In the genomic region with DNA sequence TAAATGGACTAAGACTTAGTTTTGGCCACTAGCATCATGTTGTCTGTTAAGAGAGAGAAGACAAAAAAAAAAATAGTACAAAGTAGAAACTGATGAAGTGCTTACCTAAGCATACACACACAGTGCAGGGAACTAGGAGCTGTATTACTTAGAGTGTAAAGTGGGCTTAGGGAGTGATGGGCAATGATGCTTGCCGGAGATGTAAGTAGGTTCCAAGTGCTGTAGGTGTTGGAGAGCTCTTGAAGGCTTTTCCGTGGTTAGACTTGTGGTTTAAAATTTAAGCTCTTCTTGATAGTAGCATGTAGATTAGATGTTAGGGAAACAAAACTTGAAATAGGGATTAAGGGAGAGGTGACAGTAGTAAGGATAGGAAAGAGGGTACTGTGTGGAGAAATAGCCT, we compare ENCODE assay signal across 8 cellular contexts. TPM values are rescaled to one million over a fixed set of nuclear protein-coding genes. Genes with fewer than 3 reads are reported as not detected.
DNase-seq lines count a peak whose midpoint lies in the region; ATAC-seq, FAIRE-seq and TF ChIP-seq lines count a peak whose summit lies in the region.

No MANE protein-coding gene starts in this region.

- H3K4me3 ChIP-seq in bronchial epithelial cell (ENCODE audit: low read depth, low read length) = peak overlapping the region; percentile 57
- peak overlapping the region; percentile 2 for H3K4me3 ChIP-seq in mucosa of stomach (ENCODE audit: low read length)

- no peaks in the 10 kb centered on the region for H3K9me3 ChIP-seq in mucosa of stomach (ENCODE audit: control insufficient read depth, low read length)

- H3K36me3 ChIP-seq in bronchial epithelial cell (ENCODE audit: control insufficient read depth, insufficient read depth, low read length) (no peaks in the 10 kb centered on the region), mucosa of stomach (ENCODE audit: control insufficient read depth, insufficient read depth, low read length) (no peaks in the 10 kb centered on the region)

- no peak for TF ChIP-seq CTCF in bronchial epithelial cell (IDR thresholded peaks at IDR 0.05; ENCODE audit: insufficient read depth, low read length, severe bottlenecking)

- no peak for ATAC-seq in GM21717 (IDR thresholded peaks at IDR 0.05; ENCODE audit: unreplicated experiment)

- FAIRE-seq in bronchial epithelial cell (lab: Jason Lieb, UNC) = no peak

- DNase-seq in NCI-H1417 (lab: John Stamatoyannopoulos, UW) = peak; percentile 18 to 91 (median 68)
- no peak for DNase-seq in NCI-H1417 treated with DMSO at 0.1 percent for 48 hours (lab: John Stamatoyannopoulos, UW)
- peak; percentile 16 for DNase-seq in NCI-H2227 treated with DMSO at 0.1 percent for 48 hours (lab: John Stamatoyannopoulos, UW)
- peak; percentile 21 for DNase-seq in bronchial epithelial cell (ENCODE audit: low read depth)
- DNase-seq in putamen (ENCODE audit: low spot score) = no peak
- no peak for DNase-seq in activated CD8-positive, alpha-beta memory T cell treated with anti-CD3 and anti-CD28 coated beads for 24 hours

- H3K4me1 ChIP-seq in mucosa of stomach (ENCODE audit: control insufficient read depth, insufficient read depth, low read length) = peaks cover 13% of the 10 kb centered on the region

- H3K27me3 ChIP-seq in bronchial epithelial cell (ENCODE audit: control insufficient read depth, insufficient read depth, low read length) = no peaks in the 10 kb centered on the region
- no peaks in the 10 kb centered on the region for H3K27me3 ChIP-seq in mucosa of stomach (ENCODE audit: control insufficient read depth, insufficient read depth, low read length)

- H3K9ac ChIP-seq in mucosa of stomach (ENCODE audit: low read length) = no peak overlapping the region

RNA-seq across cellular contexts. Expression of gene MIA2, which starts 34.7 kb away (rescaled TPM):
- total RNA-seq in bronchial epithelial cell = 41.9 and 54.3 TPM in 2 replicates

Comparison
In these comparisons a context has a peak if more than half of its experiments do, and no peak if none do; other contexts are left out.
1. DNase-seq: peak in NCI-H1417 (3 of 3), NCI-H2227 treated with DMSO at 0.1 percent for 48 hours (single experiment) and bronchial epithelial cell (single experiment); none in NCI-H1417 treated with DMSO at 0.1 percent for 48 hours (single experiment), putamen (single experiment) and activated CD8-positive, alpha-beta memory T cell treated with anti-CD3 and anti-CD28 coated beads for 24 hours (single experiment).